In the genomic region with DNA sequence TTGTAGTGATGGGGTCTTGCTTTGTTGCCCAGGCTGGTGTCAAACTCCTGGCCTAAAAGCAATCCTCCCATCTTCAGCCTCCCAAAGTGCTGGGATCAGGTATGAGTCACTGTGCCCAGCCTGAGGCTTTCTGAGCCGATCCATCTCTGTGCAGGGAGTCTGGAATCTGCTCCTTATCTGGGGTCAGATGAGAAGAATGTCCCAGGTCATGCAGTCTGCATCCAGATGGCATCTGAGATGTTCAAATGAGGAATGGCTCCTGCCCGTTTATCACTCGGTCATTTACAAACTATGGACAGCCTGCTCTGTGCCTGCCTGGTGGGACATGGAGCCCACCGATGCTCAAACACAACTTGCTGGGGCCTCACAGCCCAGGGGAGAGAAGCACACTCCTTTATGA, we compare ENCODE assay signal across 31 cellular contexts. TPM values are rescaled to one million over a fixed set of nuclear protein-coding genes. Genes with fewer than 3 reads are reported as not detected.
DNase-seq lines count a peak whose midpoint lies in the region; ATAC-seq, FAIRE-seq and TF ChIP-seq lines count a peak whose summit lies in the region.
"Had no signal": no experiment of that assay in that cellular context is flagged by ENCODE, and none has a peak within 500 bp of the region (broad histone marks: within the 10 kb centered on the region; RNA-seq: fewer than 3 reads in every experiment).

No MANE protein-coding gene starts in this region.

- no peak overlapping the region for H3K4me2 ChIP-seq in HepG2 (ENCODE audit: low read depth, low read length)

- ATAC-seq in right cardiac atrium (no peak), HepG2 (no peak)
- ATAC-seq: activated T-helper 17 cell treated with anti-CD3 and anti-CD28 coated beads, Interleukin-2, amount 50 U/mL, for 72 hours; gastroesophageal sphincter had no signal

- 52% methylated on average over 4 of the region's 4 CpGs for WGBS in right cardiac atrium
- 0% methylated on average over 4 of the region's 4 CpGs for WGBS in HepG2 (ENCODE audit: low lambda C conversion rate)

- H3K27ac ChIP-seq in right cardiac atrium (ENCODE audit: low read length) (no peak overlapping the region), HepG2 (ENCODE audit: extremely low read length, insufficient read depth, low read length) (no peak overlapping the region)
- H3K27ac ChIP-seq: gastroesophageal sphincter, left ventricle myocardium inferior, neutrophil, thoracic aorta, vagina had no signal

- H2AFZ ChIP-seq in HepG2 (ENCODE audit: low read length) = no peak overlapping the region

- H4K20me1 ChIP-seq in HepG2 (ENCODE audit: insufficient read depth, low read length) = no peaks in the 10 kb centered on the region; the same call in 1 of the 2 replicates

- no peaks in the 10 kb centered on the region for H3K27me3 ChIP-seq in right cardiac atrium (ENCODE audit: control insufficient read depth, insufficient read depth)
- peaks cover 0 to 13% of the 10 kb centered on the region in 2 experiments; a peak in 2 of 5 replicates for H3K27me3 ChIP-seq in HepG2 (ENCODE audit: control insufficient read depth in 1 of 2, insufficient read depth in 2 of 2, low read length in 2 of 2)
- H3K27me3 ChIP-seq: BE2C, vagina had no signal

- no TSS peak for BruUV-seq in HepG2 (replicated peaks; lab: Mats Ljungman, UMichigan)

- no peaks in the 10 kb centered on the region for H3K79me2 ChIP-seq in HepG2 (ENCODE audit: insufficient read depth, low read length)

- TF ChIP-seq POLR2A in HepG2 (IDR thresholded peaks at IDR 0.05; ENCODE audit: insufficient read depth in 1 of 2, low read depth in 2 of 2, low read length in 2 of 2) = no peak

- TF ChIP-seq CTCF in fibroblast of the aortic adventitia (IDR thresholded peaks at IDR 0.05; ENCODE audit: insufficient read depth, low read length) (no peak), HepG2 (CRISPR knock-in tag; IDR thresholded peaks at IDR 0.05) (no peak)

- H3K9me3 ChIP-seq in right cardiac atrium (ENCODE audit: control insufficient read depth, low read length) (no peaks in the 10 kb centered on the region), HepG2 (ENCODE audit: low read length) (no peaks in the 10 kb centered on the region)
- H3K9me3 ChIP-seq: BE2C, gastroesophageal sphincter, left ventricle myocardium inferior, neutrophil, thoracic aorta, vagina had no signal

- H3K36me3 ChIP-seq in HepG2 (replicated peaks in 1 of 2; ENCODE audit: control insufficient read depth in 1 of 2, insufficient read depth in 2 of 2, low read length in 2 of 2) = no peaks in the 10 kb centered on the region
- H3K36me3 ChIP-seq: BE2C, gastroesophageal sphincter, left ventricle myocardium inferior, neutrophil, thoracic aorta, vagina had no signal

- H3K4me1 ChIP-seq in right cardiac atrium (ENCODE audit: control insufficient read depth, insufficient read depth, low read length) (no peaks in the 10 kb centered on the region), HepG2 (ENCODE audit: insufficient read depth, low read length) (peaks cover 12% of the 10 kb centered on the region; the same call in 1 of the 2 replicates)
- H3K4me1 ChIP-seq: gastroesophageal sphincter, left ventricle myocardium inferior, vagina had no signal

- DNase-seq in cardiac septum (ENCODE audit: low spot score) (peak; percentile 39), right cardiac atrium (no peak), NCI-H226 (peak; percentile 53), fibroblast of the aortic adventitia (ENCODE audit: low read depth) (peak; percentile 32), amygdala (lab: John Stamatoyannopoulos, UW) (no peak), T1000 (lab: John Stamatoyannopoulos, UW) (no peak), NCI-H2171 treated with DMSO at 0.1 percent for 48 hours (lab: John Stamatoyannopoulos, UW) (no peak), HepG2 (ENCODE audit: low spot score) (no peak)
- DNase-seq: activated CD4-positive, alpha-beta T cell treated with anti-CD3 and anti-CD28 coated beads, Interleukin-2, amount 50 U/mL, for 1 hour; anterior cingulate cortex; BE2C; cortex of kidney; GF-D8; hippocampal formation; immature natural killer cell; left ventricle myocardium inferior; mesendoderm; NCI-H146; NCI-H510A treated with DMSO at 0.1 percent for 48 hours; Right ventricle myocardium superior had no signal

- in situ Hi-C loops in HepG2 (cut with HindIII; ENCODE audit: extremely low pct_ligation_motif_present, low pct_unique_long_range_greater_than_20kb) = loop anchor here (10.0 to 25.0 kb wide), 2 partner anchors 166 to 613 kb away; partner anchors contain the start of gene OGDHL

- FAIRE-seq in HepG2 (lab: Jason Lieb, UNC) = no peak
- FAIRE-seq: A204.1, GM18507 had no signal

- intact Hi-C loops in cardiac septum (cut with DNase I) = loop anchor here (10.0 kb wide), 1 partner anchor 626 kb away; no protein-coding TSS in a partner anchor
- intact Hi-C loops in right cardiac atrium (cut with DNase I) = loop anchor here in 3 of 4 donors (5.0 to 10.0 kb wide), 2 partner anchors 623 to 626 kb away; no protein-coding TSS in a partner anchor
- intact Hi-C loops in HepG2 (cut with micrococcal nuclease; ENCODE audit: unreplicated experiment) = no loop called here

- no peak for TF ChIP-seq RAD21 in HepG2 (CRISPR knock-in tag; IDR thresholded peaks at IDR 0.05)

- no peak for TF ChIP-seq EP300 in HepG2 (IDR thresholded peaks at IDR 0.05; ENCODE audit: low read depth in 2 of 2, low read length in 2 of 2)
- TF ChIP-seq EP300 in HepG2 (CRISPR knock-in tag; IDR thresholded peaks at IDR 0.05; ENCODE audit: borderline replicate concordance) = no peak

- no peak overlapping the region for H3K4me3 ChIP-seq in right cardiac atrium (ENCODE audit: low read length)
- H3K4me3 ChIP-seq in fibroblast of the aortic adventitia (ENCODE audit: low read depth, low read length) = no peak overlapping the region
- H3K4me3 ChIP-seq in HepG2 (replicated peaks in 1 of 3; ENCODE audit: insufficient read depth in 1 of 3, low read depth in 2 of 3, low read length in 3 of 3) = no peak overlapping the region
- H3K4me3 ChIP-seq: gastroesophageal sphincter, left ventricle myocardium inferior, thoracic aorta, vagina had no signal

- no peak overlapping the region for H3K9ac ChIP-seq in HepG2 (ENCODE audit: insufficient read depth, low read depth, low read length)

- POLR2A ChIA-PET in HepG2 (lab: Yijun Ruan, JAX) = no interaction called here

- CTCF ChIA-PET in HepG2 (lab: Yijun Ruan, JAX; ENCODE audit: low intra/inter-chr PET ratio, low total read pairs) = no interaction called here

TF ChIP-seq in HepG2, 621 proteins besides CTCF, POLR2A, EP300 and RAD21 (continues in another document):
- TF ChIP-seq ZKSCAN1 (IDR thresholded peaks at IDR 0.05; ENCODE audit: low read length) = no peak

RNA-seq across cellular contexts. Expression of gene SLC18A3, which starts 11.1 kb away (rescaled TPM):
- not detected for total RNA-seq in cardiac septum
- under 1 TPM in 1 of 4 donors, not detected in 3; 0.14 TPM for total RNA-seq in right cardiac atrium
- 0.23 TPM for polyA plus RNA-seq in right cardiac atrium
- total RNA-seq in fibroblast of the aortic adventitia (ENCODE audit: low replicate concordance) = not detected in 2 replicates
- total RNA-seq in HepG2 (2016; rRNA removed; fragmentation: Illumina TruSeq; extraction: Trizol) = not detected in 2 replicates
- total RNA-seq in HepG2 (2016; cell fraction: cytosol; rRNA removed; fragmentation: Illumina TruSeq; extraction: Trizol; ENCODE audit: low read depth) = not detected in 2 replicates
- not detected in 2 replicates for total RNA-seq in HepG2 (2016; cell fraction: insoluble cytoplasmic fraction; rRNA removed; fragmentation: Illumina TruSeq; extraction: Trizol)
- not detected in 2 replicates for total RNA-seq in HepG2 (2016; cell fraction: membrane; rRNA removed; fragmentation: Illumina TruSeq; extraction: Trizol)
- total RNA-seq in HepG2 (2016; cell fraction: nucleus; rRNA removed; fragmentation: Illumina TruSeq; extraction: Trizol) = not detected in 2 replicates
- polyA plus RNA-seq in HepG2 (2011; rRNA removed) = not detected in 2 replicates
- not detected in 2 replicates for polyA plus RNA-seq in HepG2 (2011; cell fraction: cytosol; rRNA removed)
- polyA plus RNA-seq in HepG2 (2011; cell fraction: nucleus; rRNA removed) = not detected in 2 replicates
- polyA plus RNA-seq in HepG2 (2012) = not detected in 2 replicates
- not detected in 2 replicates for polyA plus RNA-seq in HepG2 (2016; cell fraction: cytosol; fragmentation: Illumina TruSeq; extraction: Trizol; ENCODE audit: low read depth)
- polyA plus RNA-seq in HepG2 (2016; cell fraction: insoluble cytoplasmic fraction; fragmentation: Illumina TruSeq; extraction: Trizol; ENCODE audit: low read depth) = not detected in 2 replicates
- polyA plus RNA-seq in HepG2 (2016; cell fraction: membrane; fragmentation: Illumina TruSeq; extraction: Trizol; ENCODE audit: low read depth) = not detected in 2 replicates
- not detected in 2 replicates for polyA plus RNA-seq in HepG2 (2016; cell fraction: nucleus; fragmentation: Illumina TruSeq; extraction: Trizol; ENCODE audit: insufficient read depth, low read depth)
- polyA minus RNA-seq in HepG2 (2011; rRNA and poly(A)+ RNA removed; ENCODE audit: low replicate concordance) = 0.09 TPM in 1 of 2 replicates, not detected in the other
- not detected in 2 replicates for polyA minus RNA-seq in HepG2 (2011; cell fraction: cytosol; rRNA and poly(A)+ RNA removed)
- polyA minus RNA-seq in HepG2 (2011; cell fraction: nucleus; rRNA and poly(A)+ RNA removed) = not detected in 2 replicates
- total RNA-seq: activated T-helper 17 cell treated with anti-CD3 and anti-CD28 coated beads, Interleukin-2, amount 50 U/mL, for 72 hours; left ventricle myocardium inferior; LHCN-M2; pulmonary artery endothelial cell; Right ventricle myocardium superior; skeletal muscle tissue; thoracic aorta had no signal
- polyA plus RNA-seq: esophagus, immature natural killer cell had no signal

RNA-seq across cellular contexts. Expression of gene CHAT, which starts 14.9 kb away (rescaled TPM):
- not detected for total RNA-seq in cardiac septum
- total RNA-seq in right cardiac atrium = not detected
- not detected for polyA plus RNA-seq in right cardiac atrium
- total RNA-seq in fibroblast of the aortic adventitia (ENCODE audit: low replicate concordance) = not detected in 2 replicates
- total RNA-seq in HepG2 (2016; rRNA removed; fragmentation: Illumina TruSeq; extraction: Trizol) = not detected in 2 replicates
- not detected in 2 replicates for total RNA-seq in HepG2 (2016; cell fraction: cytosol; rRNA removed; fragmentation: Illumina TruSeq; extraction: Trizol; ENCODE audit: low read depth)
- not detected in 2 replicates for total RNA-seq in HepG2 (2016; cell fraction: insoluble cytoplasmic fraction; rRNA removed; fragmentation: Illumina TruSeq; extraction: Trizol)
- not detected in 2 replicates for total RNA-seq in HepG2 (2016; cell fraction: membrane; rRNA removed; fragmentation: Illumina TruSeq; extraction: Trizol)
- total RNA-seq in HepG2 (2016; cell fraction: nucleus; rRNA removed; fragmentation: Illumina TruSeq; extraction: Trizol) = not detected in 2 replicates
- polyA plus RNA-seq in HepG2 (2011; rRNA removed) = not detected in 2 replicates
- not detected in 2 replicates for polyA plus RNA-seq in HepG2 (2011; cell fraction: cytosol; rRNA removed)
- not detected in 2 replicates for polyA plus RNA-seq in HepG2 (2011; cell fraction: nucleus; rRNA removed)
- not detected in 2 replicates for polyA plus RNA-seq in HepG2 (2012)
- polyA plus RNA-seq in HepG2 (2016; cell fraction: cytosol; fragmentation: Illumina TruSeq; extraction: Trizol; ENCODE audit: low read depth) = not detected in 2 replicates
- not detected in 2 replicates for polyA plus RNA-seq in HepG2 (2016; cell fraction: insoluble cytoplasmic fraction; fragmentation: Illumina TruSeq; extraction: Trizol; ENCODE audit: low read depth)
- not detected in 2 replicates for polyA plus RNA-seq in HepG2 (2016; cell fraction: membrane; fragmentation: Illumina TruSeq; extraction: Trizol; ENCODE audit: low read depth)
- not detected in 2 replicates for polyA plus RNA-seq in HepG2 (2016; cell fraction: nucleus; fragmentation: Illumina TruSeq; extraction: Trizol; ENCODE audit: insufficient read depth, low read depth)
- polyA minus RNA-seq in HepG2 (2011; rRNA and poly(A)+ RNA removed; ENCODE audit: low replicate concordance) = not detected in 2 replicates
- polyA minus RNA-seq in HepG2 (2011; cell fraction: cytosol; rRNA and poly(A)+ RNA removed) = not detected in 2 replicates
- polyA minus RNA-seq in HepG2 (2011; cell fraction: nucleus; rRNA and poly(A)+ RNA removed) = not detected in 2 replicates
- total RNA-seq: activated T-helper 17 cell treated with anti-CD3 and anti-CD28 coated beads, Interleukin-2, amount 50 U/mL, for 72 hours; left ventricle myocardium inferior; LHCN-M2; pulmonary artery endothelial cell; Right ventricle myocardium superior; skeletal muscle tissue; thoracic aorta; vagina had no signal
- polyA plus RNA-seq: esophagus, immature natural killer cell had no signal

Comparison
In these comparisons a context has a peak if more than half of its experiments do, and no peak if none do; other contexts are left out.
1. DNase-seq: peak in cardiac septum (single experiment), NCI-H226 (single experiment) and fibroblast of the aortic adventitia (single experiment); none in right cardiac atrium (0 of 3), amygdala (0 of 56), T1000 (single experiment), NCI-H2171 treated with DMSO at 0.1 percent for 48 hours (single experiment) and HepG2 (single experiment).